8 cellular contexts compared by ENCODE assay signal in the genomic region with DNA sequence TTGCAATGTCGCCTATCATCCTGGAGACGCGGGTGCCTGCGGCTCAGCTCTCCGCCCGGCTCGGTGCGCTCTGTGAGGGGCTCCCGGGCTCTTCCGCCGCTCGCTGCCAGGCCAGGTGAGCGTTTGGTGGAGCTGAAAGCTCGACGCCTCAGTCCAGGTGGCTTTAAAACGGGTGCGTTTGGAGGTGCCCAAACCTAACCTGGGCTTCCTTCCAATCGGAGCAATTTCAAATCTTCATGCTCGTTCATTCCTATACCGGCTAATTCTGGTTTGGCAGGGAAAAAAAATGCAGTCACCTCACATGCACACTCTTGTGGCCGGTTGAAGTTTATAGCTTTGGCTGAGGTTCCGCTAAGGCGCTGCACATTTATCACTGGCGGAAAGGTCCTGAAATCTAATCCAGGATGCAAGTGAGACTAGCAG. TPM values are rescaled to one million over a fixed set of nuclear protein-coding genes. Genes with fewer than 3 reads are reported as not detected.
DNase-seq lines count a peak whose midpoint lies in the region; ATAC-seq, FAIRE-seq and TF ChIP-seq lines count a peak whose summit lies in the region.

A gene with protein sequence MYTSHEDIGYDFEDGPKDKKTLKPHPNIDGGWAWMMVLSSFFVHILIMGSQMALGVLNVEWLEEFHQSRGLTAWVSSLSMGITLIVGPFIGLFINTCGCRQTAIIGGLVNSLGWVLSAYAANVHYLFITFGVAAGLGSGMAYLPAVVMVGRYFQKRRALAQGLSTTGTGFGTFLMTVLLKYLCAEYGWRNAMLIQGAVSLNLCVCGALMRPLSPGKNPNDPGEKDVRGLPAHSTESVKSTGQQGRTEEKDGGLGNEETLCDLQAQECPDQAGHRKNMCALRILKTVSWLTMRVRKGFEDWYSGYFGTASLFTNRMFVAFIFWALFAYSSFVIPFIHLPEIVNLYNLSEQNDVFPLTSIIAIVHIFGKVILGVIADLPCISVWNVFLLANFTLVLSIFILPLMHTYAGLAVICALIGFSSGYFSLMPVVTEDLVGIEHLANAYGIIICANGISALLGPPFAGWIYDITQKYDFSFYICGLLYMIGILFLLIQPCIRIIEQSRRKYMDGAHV (minus strand): TSS at position 267 of the 423 bp plus-strand sequence. CDS start 9,572 bp downstream, outside the sequence.

- peak within 1 kb of the TSS; percentile 12; the same call in 1 of the 2 replicates for H2AFZ ChIP-seq in OCI-LY7 (ENCODE audit: low read length)

- TF ChIP-seq CTCF in A673 (conservative IDR thresholded peaks at IDR 0.05; ENCODE audit: low read depth, low read length) (0 out of 2 replicates have a peak, but pooled peaks have one; percentile 25), OCI-LY7 (conservative IDR thresholded peaks at IDR 0.05; ENCODE audit: low read length) (0 out of 2 replicates have a peak, but pooled peaks have one; percentile 17), body of pancreas (IDR thresholded peaks at IDR 0.05) (peak in 4 of 7 experiments; percentile 7 to 35 (median 27))

- no TSS peak for BruUV-seq in A673 (replicated peaks; lab: Mats Ljungman, UMichigan)
- no TSS peak for BruUV-seq in OCI-LY7 (replicated peaks; lab: Mats Ljungman, UMichigan)

- POLR2A ChIA-PET in A673 (lab: Charles Lee; ENCODE audit: low non-redundant PET) (no interaction called here), OCI-LY7 (lab: Charles Lee) (no interaction called here)

- H3K4me3 ChIP-seq in A673 (ENCODE audit: low read depth, low read length, poor library complexity, severe bottlenecking) (peak within 1 kb of the TSS; percentile 64), OCI-LY7 (ENCODE audit: low read depth, low read length, poor library complexity, severe bottlenecking) (peak within 1 kb of the TSS; percentile 24), body of pancreas (peak within 1 kb of the TSS; percentile 19 to 42), iPS-15b (ENCODE audit: low read depth, low read length) (peak within 1 kb of the TSS; percentile 56)

- intact Hi-C loops in A673 (cut with micrococcal nuclease; ENCODE audit: unreplicated experiment) (loop anchor here (5.0 kb wide), 1 partner anchor 94 kb away; no protein-coding TSS in a partner anchor), OCI-LY7 (cut with micrococcal nuclease; ENCODE audit: unreplicated experiment) (loop anchor here (1.0 kb wide), 1 partner anchor 543 kb away; no protein-coding TSS in a partner anchor), body of pancreas (cut with DNase I) (no loop called here), sciatic nerve (cut with DNase I) (loop anchor here (10.0 kb wide), 1 partner anchor 234 kb away; no protein-coding TSS in a partner anchor)

- no peaks in the 10 kb centered on the region for H3K9me2 ChIP-seq in OCI-LY7 (ENCODE audit: insufficient read depth, low read length)

- H3K9me3 ChIP-seq in A673 (ENCODE audit: low read depth, low read length, poor library complexity, severe bottlenecking) (no peaks in the 10 kb centered on the region), OCI-LY7 (ENCODE audit: low read length) (no peaks in the 10 kb centered on the region), body of pancreas (no peaks in the 10 kb centered on the region), iPS-15b (ENCODE audit: control insufficient read depth, insufficient read depth, low read length) (no peaks in the 10 kb centered on the region)

- peak; percentile 67 for ATAC-seq in body of pancreas
- peak; percentile 79 for ATAC-seq in sciatic nerve
- ATAC-seq in GM21381 (IDR thresholded peaks at IDR 0.05; ENCODE audit: unreplicated experiment), result no peak

- H3K36me3 ChIP-seq in A673 (ENCODE audit: insufficient read depth, low read length, poor library complexity, severe bottlenecking), result no peaks in the 10 kb centered on the region
- H3K36me3 ChIP-seq in OCI-LY7 (ENCODE audit: insufficient read depth, low read length), result no peaks in the 10 kb centered on the region
- no peaks in the 10 kb centered on the region for H3K36me3 ChIP-seq in body of pancreas (replicated peaks in 1 of 2; ENCODE audit: insufficient read depth in 1 of 2, low read depth in 2 of 2)
- no peaks in the 10 kb centered on the region for H3K36me3 ChIP-seq in iPS-15b (ENCODE audit: control insufficient read depth, insufficient read depth, low read length)

- H3K79me2 ChIP-seq in OCI-LY7 (ENCODE audit: insufficient read depth, low read depth, low read length), result no peaks in the 10 kb centered on the region

- FAIRE-seq in GM18507 (lab: Jason Lieb, UNC), result peak; percentile 51
- FAIRE-seq in HTR-8/SVneo (lab: Jason Lieb, UNC), result peak; percentile 36

- H3K27ac ChIP-seq in A673 (ENCODE audit: low read depth, low read length, poor library complexity, severe bottlenecking) (peak within 1 kb of the TSS; percentile 35), OCI-LY7 (ENCODE audit: low read depth, low read length, poor library complexity, severe bottlenecking) (no peak within 1 kb of the TSS), body of pancreas (peak within 1 kb of the TSS in 2 of 4 donors; percentile 15 to 39)

- H3K27me3 ChIP-seq in A673 (replicated peaks; ENCODE audit: insufficient read depth, low read depth, low read length, poor library complexity) (no peaks in the 10 kb centered on the region), body of pancreas (no peaks in the 10 kb centered on the region), iPS-15b (ENCODE audit: control insufficient read depth, insufficient read depth, low read length) (peaks cover 24% of the 10 kb centered on the region)

- H3K4me1 ChIP-seq in A673 (ENCODE audit: insufficient read depth, low read length, poor library complexity, severe bottlenecking) (no peaks in the 10 kb centered on the region), OCI-LY7 (ENCODE audit: insufficient read depth, low read length, poor library complexity, severe bottlenecking) (peaks cover 14% of the 10 kb centered on the region), body of pancreas (peaks cover 24% of the 10 kb centered on the region), iPS-15b (ENCODE audit: control insufficient read depth, insufficient read depth, low read length) (peaks cover 4% of the 10 kb centered on the region)

- CTCF ChIA-PET in A673 (lab: Charles Lee), result interaction anchor here (0.5 to 1.0 kb wide), 2 partner anchors 17 to 91 kb away, joined by 3 to 6 read pairs; no protein-coding TSS in a partner anchor
- CTCF ChIA-PET in OCI-LY7 (lab: Charles Lee; ENCODE audit: unreplicated experiment), result no interaction called here

- peak within 1 kb of the TSS; percentile 64; the same call in 1 of the 2 replicates for H3K4me2 ChIP-seq in OCI-LY7 (ENCODE audit: low read length)

- H4K20me1 ChIP-seq in OCI-LY7 (ENCODE audit: insufficient read depth, low read length), result no peaks in the 10 kb centered on the region

- H3K9ac ChIP-seq in iPS-15b (ENCODE audit: low read depth, low read length), result no peak within 1 kb of the TSS

- TF ChIP-seq POLR2A in body of pancreas (IDR thresholded peaks at IDR 0.05), result no peak

- DNase-seq in A673 (ENCODE audit: low spot score), result peak; percentile 63
- peak; percentile 2 for DNase-seq in GM18507 (ENCODE audit: extremely low spot score, insufficient read length, low read depth)
- DNase-seq in HTR-8/SVneo (ENCODE audit: insufficient read length, low spot score), result peak; percentile 37
- peak; percentile 6 for DNase-seq in OCI-LY7 (ENCODE audit: low spot score)
- DNase-seq in body of pancreas, result peak; percentile 15 to 39 (median 33)
- no peak for DNase-seq in sciatic nerve (ENCODE audit: low spot score)

- 0 to 2% methylated on average over 20 to 24 of the region's 24 CpGs for WGBS in body of pancreas, 2 donors

RNA-seq across cellular contexts. Expression of the gene that starts here (rescaled TPM):
- total RNA-seq in A673 (2021) (2.2 and 3.0 TPM in 2 replicates), OCI-LY7 (2022) (not detected in 2 replicates), body of pancreas (under 1 TPM; 0.78 to 0.99 TPM), sciatic nerve (7.4 TPM)
- total RNA-seq in OCI-LY7 (2014; rRNA removed; shearing (Covaris generic)), result not detected in 2 replicates

Comparison
In these comparisons a context has a peak if more than half of its experiments do, and no peak if none do; other contexts are left out.
1. Peak in DNase-seq, H3K4me3 ChIP-seq and H3K4me2 ChIP-seq in OCI-LY7; RNA of the gene not detected or under 1 TPM.
2. Peak in DNase-seq, ATAC-seq and H3K4me3 ChIP-seq in body of pancreas; RNA of the gene not detected or under 1 TPM.